In genomic region chr16:58026705-58027340, GRCh38 we compare ENCODE assay signal across 8 cellular contexts. TPM values are rescaled to one million over a fixed set of nuclear protein-coding genes. Genes with fewer than 3 reads are reported as not detected.
DNase-seq lines count a peak whose midpoint lies in the region; ATAC-seq and TF ChIP-seq lines count a peak whose summit lies in the region.

No MANE protein-coding gene starts in this region.

- H3K9me3 Mint-ChIP-seq in activated CD4-positive, alpha-beta T cell treated with anti-CD3 and anti-CD28 coated beads, Interleukin-2, amount 10 ng/mL, durations not matched to agents 24 days and 14 days, result no peaks in the 10 kb centered on the region
- peaks cover 0 to 2% (median 0%) of the 10 kb centered on the region in 5 experiments for H3K9me3 Mint-ChIP-seq in brain

- peak overlapping the region; percentile 62 for H3K4me3 Mint-ChIP-seq in activated CD4-positive, alpha-beta T cell treated with anti-CD3 and anti-CD28 coated beads, Interleukin-2, amount 10 ng/mL, durations not matched to agents 24 days and 14 days
- peak overlapping the region; percentile 82 to 86 (median 85) for H3K4me3 Mint-ChIP-seq in brain

- H3K9ac ChIP-seq in liver (ENCODE audit: low read depth in 1 of 2, low read length in 2 of 2), result peak overlapping the region; percentile 7 to 72

- DNase-seq in activated CD4-positive, alpha-beta T cell treated with anti-CD3 and anti-CD28 coated beads, Interleukin-2, amount 10 ng/mL, durations not matched to agents 24 days and 14 days, result no peak
- DNase-seq in activated CD4-positive, alpha-beta T cell treated with anti-CD3 and anti-CD28 coated beads for 48 hours, result no peak
- DNase-seq in tibial nerve (ENCODE audit: low spot score in 2 of 2) (no peak), omental fat pad (ENCODE audit: low spot score) (no peak)

- no peak for TF ChIP-seq RAD21 in liver (IDR thresholded peaks at IDR 0.05)

- H3K4me1 Mint-ChIP-seq in activated CD4-positive, alpha-beta T cell treated with anti-CD3 and anti-CD28 coated beads, Interleukin-2, amount 10 ng/mL, durations not matched to agents 24 days and 14 days, result peaks cover 9% of the 10 kb centered on the region
- peaks cover 68% of the 10 kb centered on the region for H3K4me1 Mint-ChIP-seq in brain

- WGBS in liver, result 1% methylated on average over 57 of the region's 57 CpGs
- 0 to 3% methylated on average over 34 to 49 of the region's 57 CpGs for WGBS in tibial nerve, 2 donors

- TF ChIP-seq EP300 in tibial nerve (IDR thresholded peaks at IDR 0.05), result no peak

- TF ChIP-seq CTCF in brain (conservative IDR thresholded peaks at IDR 0.05) (peak; percentile 5), liver (IDR thresholded peaks at IDR 0.05; ENCODE audit: low read depth, low read length, missing input control) (no peak), tibial nerve (IDR thresholded peaks at IDR 0.05) (no peak), omental fat pad (IDR thresholded peaks at IDR 0.05) (no peak)

- intact Hi-C loops in activated CD4-positive, alpha-beta T cell treated with anti-CD3 and anti-CD28 coated beads, Interleukin-2, amount 10 ng/mL, durations not matched to agents 24 days and 14 days (cut with micrococcal nuclease), result no loop called here

- ATAC-seq in omental fat pad (ENCODE audit: low FRiP score) (no peak), GM21717 (IDR thresholded peaks at IDR 0.05; ENCODE audit: unreplicated experiment) (no peak), HG03280 (IDR thresholded peaks at IDR 0.05; ENCODE audit: unreplicated experiment) (no peak)

- H3K4me1 ChIP-seq in liver (ENCODE audit: control insufficient read depth in 4 of 4, insufficient read depth in 4 of 4, low read length in 3 of 4) (peaks cover 18 to 77% (median 58%) of the 10 kb centered on the region in 4 donors), tibial nerve (peaks cover 0 to 98% (median 44%) of the 10 kb centered on the region in 4 donors)

- H3K36me3 ChIP-seq in liver (ENCODE audit: control insufficient read depth in 4 of 4, insufficient read depth in 3 of 4, low read depth in 1 of 4, low read length in 3 of 4) (no peaks in the 10 kb centered on the region), tibial nerve (no peaks in the 10 kb centered on the region)

- peak overlapping the region; percentile 56 to 78 for H3K27ac ChIP-seq in liver (ENCODE audit: low read depth in 1 of 2, low read length in 2 of 2)
- H3K27ac ChIP-seq in tibial nerve, result peak overlapping the region; percentile 37 to 90 (median 81)

- no peaks in the 10 kb centered on the region for H3K27me3 ChIP-seq in liver (ENCODE audit: control insufficient read depth in 4 of 4, insufficient read depth in 4 of 4, low read length in 3 of 4)
- no peaks in the 10 kb centered on the region for H3K27me3 ChIP-seq in tibial nerve

- H3K27me3 Mint-ChIP-seq in activated CD4-positive, alpha-beta T cell treated with anti-CD3 and anti-CD28 coated beads, Interleukin-2, amount 10 ng/mL, durations not matched to agents 24 days and 14 days, result peaks cover 26% of the 10 kb centered on the region
- no peaks in the 10 kb centered on the region for H3K27me3 Mint-ChIP-seq in brain

- H3K27ac Mint-ChIP-seq in activated CD4-positive, alpha-beta T cell treated with anti-CD3 and anti-CD28 coated beads, Interleukin-2, amount 10 ng/mL, durations not matched to agents 24 days and 14 days, result no peak overlapping the region
- H3K27ac Mint-ChIP-seq in brain, result peak overlapping the region in 2 of 5 experiments; percentile 36 to 47

- H3K9me3 ChIP-seq in liver (ENCODE audit: control insufficient read depth in 4 of 4, low read length in 3 of 4) (no peaks in the 10 kb centered on the region), tibial nerve (no peaks in the 10 kb centered on the region)

- TF ChIP-seq POLR2A in tibial nerve (IDR thresholded peaks at IDR 0.05), result no peak

- no peaks in the 10 kb centered on the region for H3K36me3 Mint-ChIP-seq in activated CD4-positive, alpha-beta T cell treated with anti-CD3 and anti-CD28 coated beads, Interleukin-2, amount 10 ng/mL, durations not matched to agents 24 days and 14 days (ENCODE audit: low read depth)
- H3K36me3 Mint-ChIP-seq in brain, result peaks cover 4% of the 10 kb centered on the region

- H3K4me3 ChIP-seq in liver (ENCODE audit: low read depth in 1 of 3, low read length in 3 of 3) (peak overlapping the region; percentile 78 to 82 (median 80)), tibial nerve (peak overlapping the region; percentile 49 to 93 (median 74))

TF ChIP-seq in liver, 16 proteins besides CTCF, POLR2A, EP300 and RAD21 (continues in another document):
- TF ChIP-seq NR2F2 (IDR thresholded peaks at IDR 0.05) (no peak), YY1 (IDR thresholded peaks at IDR 0.05) (no peak), EGR1 (IDR thresholded peaks at IDR 0.05; ENCODE audit: low read depth in 2 of 2) (no peak), GABPA (IDR thresholded peaks at IDR 0.05 in 1 of 2, conservative IDR thresholded peaks at IDR 0.05 in 1 of 2) (no peak), FOXA1 (IDR thresholded peaks at IDR 0.05) (no peak), SP1 (IDR thresholded peaks at IDR 0.05) (no peak), TAF1 (conservative IDR thresholded peaks at IDR 0.05) (no peak), FOXA2 (IDR thresholded peaks at IDR 0.05) (no peak), HNF4A (conservative IDR thresholded peaks at IDR 0.05) (no peak)
- TF ChIP-seq, protein P1, sequence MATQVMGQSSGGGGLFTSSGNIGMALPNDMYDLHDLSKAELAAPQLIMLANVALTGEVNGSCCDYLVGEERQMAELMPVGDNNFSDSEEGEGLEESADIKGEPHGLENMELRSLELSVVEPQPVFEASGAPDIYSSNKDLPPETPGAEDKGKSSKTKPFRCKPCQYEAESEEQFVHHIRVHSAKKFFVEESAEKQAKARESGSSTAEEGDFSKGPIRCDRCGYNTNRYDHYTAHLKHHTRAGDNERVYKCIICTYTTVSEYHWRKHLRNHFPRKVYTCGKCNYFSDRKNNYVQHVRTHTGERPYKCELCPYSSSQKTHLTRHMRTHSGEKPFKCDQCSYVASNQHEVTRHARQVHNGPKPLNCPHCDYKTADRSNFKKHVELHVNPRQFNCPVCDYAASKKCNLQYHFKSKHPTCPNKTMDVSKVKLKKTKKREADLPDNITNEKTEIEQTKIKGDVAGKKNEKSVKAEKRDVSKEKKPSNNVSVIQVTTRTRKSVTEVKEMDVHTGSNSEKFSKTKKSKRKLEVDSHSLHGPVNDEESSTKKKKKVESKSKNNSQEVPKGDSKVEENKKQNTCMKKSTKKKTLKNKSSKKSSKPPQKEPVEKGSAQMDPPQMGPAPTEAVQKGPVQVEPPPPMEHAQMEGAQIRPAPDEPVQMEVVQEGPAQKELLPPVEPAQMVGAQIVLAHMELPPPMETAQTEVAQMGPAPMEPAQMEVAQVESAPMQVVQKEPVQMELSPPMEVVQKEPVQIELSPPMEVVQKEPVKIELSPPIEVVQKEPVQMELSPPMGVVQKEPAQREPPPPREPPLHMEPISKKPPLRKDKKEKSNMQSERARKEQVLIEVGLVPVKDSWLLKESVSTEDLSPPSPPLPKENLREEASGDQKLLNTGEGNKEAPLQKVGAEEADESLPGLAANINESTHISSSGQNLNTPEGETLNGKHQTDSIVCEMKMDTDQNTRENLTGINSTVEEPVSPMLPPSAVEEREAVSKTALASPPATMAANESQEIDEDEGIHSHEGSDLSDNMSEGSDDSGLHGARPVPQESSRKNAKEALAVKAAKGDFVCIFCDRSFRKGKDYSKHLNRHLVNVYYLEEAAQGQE (IDR thresholded peaks at IDR 0.05), result no peak
- TF ChIP-seq, protein P2, sequence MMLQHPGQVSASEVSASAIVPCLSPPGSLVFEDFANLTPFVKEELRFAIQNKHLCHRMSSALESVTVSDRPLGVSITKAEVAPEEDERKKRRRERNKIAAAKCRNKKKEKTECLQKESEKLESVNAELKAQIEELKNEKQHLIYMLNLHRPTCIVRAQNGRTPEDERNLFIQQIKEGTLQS (IDR thresholded peaks at IDR 0.05), result no peak

RNA-seq across cellular contexts. Expression of gene MMP15, which starts 1.3 kb away (rescaled TPM):
- total RNA-seq in activated CD4-positive, alpha-beta T cell treated with anti-CD3 and anti-CD28 coated beads, Interleukin-2, amount 10 ng/mL, durations not matched to agents 24 days and 14 days, result 0.89 and 1.1 TPM in 2 replicates
- polyA plus RNA-seq in brain (ENCODE audit: insufficient read depth, low read depth, low replicate concordance) (8.2 TPM), liver (10 to 100 TPM in 1 of 2 donors, 1 to 10 TPM in 1; 7.0 to 28.7 TPM)
- total RNA-seq in liver (10 to 100 TPM; 14.2 to 38.8 TPM), tibial nerve (10 to 100 TPM; 11.4 to 32.9 (median 28.4) TPM), omental fat pad (10 to 100 TPM in 3 of 4 donors, 1 to 10 TPM in 1; 5.5 to 15.2 (median 14.4) TPM)

RNA-seq across cellular contexts. Expression of gene USB1, which starts 25.6 kb away (rescaled TPM):
- total RNA-seq in activated CD4-positive, alpha-beta T cell treated with anti-CD3 and anti-CD28 coated beads, Interleukin-2, amount 10 ng/mL, durations not matched to agents 24 days and 14 days, result 50.9 and 54.4 TPM in 2 replicates
- polyA plus RNA-seq in brain (ENCODE audit: insufficient read depth, low read depth, low replicate concordance) (59.1 TPM), liver (10 to 100 TPM; 23.7 to 32.8 TPM)
- total RNA-seq in liver (10 to 100 TPM in 1 of 2 donors, 1 to 10 TPM in 1; 8.9 to 40.7 TPM), tibial nerve (10 to 100 TPM; 23.1 to 80.4 (median 31.6) TPM), omental fat pad (10 to 100 TPM; 18.8 to 42.5 (median 33.4) TPM)

RNA-seq across cellular contexts. Expression of gene ZNF319, which starts 26.4 kb away (rescaled TPM):
- total RNA-seq in activated CD4-positive, alpha-beta T cell treated with anti-CD3 and anti-CD28 coated beads, Interleukin-2, amount 10 ng/mL, durations not matched to agents 24 days and 14 days, result 8.0 and 8.3 TPM in 2 replicates
- polyA plus RNA-seq in brain (ENCODE audit: insufficient read depth, low read depth, low replicate concordance) (15.1 TPM), liver (1 to 10 TPM in 1 of 2 donors, under 1 TPM in 1; 0.64 to 3.4 TPM)
- total RNA-seq in liver (1 to 10 TPM; 2.6 TPM), tibial nerve (10 to 100 TPM in 1 of 4 donors, 1 to 10 TPM in 3; 7.5 to 11.6 (median 9.1) TPM), omental fat pad (1 to 10 TPM; 3.2 to 9.1 (median 5.6) TPM)

RNA-seq across cellular contexts. Expression of gene CNGB1, which starts 55.9 kb away (rescaled TPM):
- total RNA-seq in activated CD4-positive, alpha-beta T cell treated with anti-CD3 and anti-CD28 coated beads, Interleukin-2, amount 10 ng/mL, durations not matched to agents 24 days and 14 days, result not detected in 2 replicates
- polyA plus RNA-seq in brain (ENCODE audit: insufficient read depth, low read depth, low replicate concordance) (17.1 TPM), liver (not detected)
- total RNA-seq in liver (under 1 TPM; under 0.01 TPM), tibial nerve (not detected), omental fat pad (not detected)

Comparison
In these comparisons a context has a peak if more than half of its experiments do, and no peak if none do; other contexts are left out.
1. CTCF ChIP-seq: peak in brain (2 of 2); none in liver (single experiment), tibial nerve (0 of 5) and omental fat pad (0 of 3).